31 cellular contexts compared by ENCODE assay signal in the genomic region with DNA sequence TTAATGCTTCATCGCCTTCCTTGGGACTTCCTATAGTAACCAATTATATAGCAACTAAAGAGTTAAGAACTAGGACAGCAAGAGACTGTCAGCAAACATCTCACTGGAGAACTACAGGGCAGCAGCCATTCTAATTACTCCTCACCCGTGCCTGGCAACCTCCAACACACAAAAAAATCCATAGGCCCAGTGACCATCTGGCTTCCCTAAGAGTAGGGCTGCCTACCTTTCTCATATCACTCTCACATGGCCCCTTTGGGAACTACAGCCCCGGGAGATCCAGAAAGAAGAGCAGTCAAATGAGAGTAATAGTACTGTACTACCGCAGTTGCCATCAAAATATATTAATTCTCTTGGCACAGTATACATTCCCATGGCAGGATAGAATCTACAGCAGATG. TPM values are rescaled to one million over a fixed set of nuclear protein-coding genes. Genes with fewer than 3 reads are reported as not detected.
DNase-seq lines count a peak whose midpoint lies in the region; ATAC-seq, FAIRE-seq and TF ChIP-seq lines count a peak whose summit lies in the region.
"Had no signal": no experiment of that assay in that cellular context is flagged by ENCODE, and none has a peak within 500 bp of the region (broad histone marks: within the 10 kb centered on the region; RNA-seq: fewer than 3 reads in every experiment).

No MANE protein-coding gene starts in this region.

- H3K36me3 ChIP-seq in endodermal cell (ENCODE audit: control insufficient read depth, insufficient read depth, low read length) (peaks cover 21% of the 10 kb centered on the region), small intestine (ENCODE audit: control insufficient read depth in 2 of 2, insufficient read depth in 2 of 2, low read length in 2 of 2) (no peaks in the 10 kb centered on the region)
- H3K36me3 ChIP-seq: breast epithelium, ovary, tibial artery had no signal

- TF ChIP-seq CTCF in endodermal cell (conservative IDR thresholded peaks at IDR 0.05) (peak; percentile 10), osteocyte (IDR thresholded peaks at IDR 0.05) (no peak)

- no peak overlapping the region for H3K27ac Mint-ChIP-seq in endodermal cell
- no peak overlapping the region for H3K27ac Mint-ChIP-seq in osteocyte (ENCODE audit: unreplicated experiment)
- H3K27ac Mint-ChIP-seq: activated B cell treated with CpG ODN at 0.5 μM for 24 hours; activated CD4-positive, alpha-beta T cell treated with anti-CD3 and anti-CD28 coated beads, Interleukin-2, amount 10 ng/mL, durations not matched to agents 7 days and 5 days; activated naive CD8-positive, alpha-beta T cell; activated T-cell treated with anti-CD3 and anti-CD28 coated beads, Interleukin-2, amount 50 U/mL, for 24 hours had no signal

- no peak overlapping the region for H3K9ac ChIP-seq in endodermal cell (ENCODE audit: extremely low read depth, low read length, poor library complexity, severe bottlenecking)

- peaks cover 15% of the 10 kb centered on the region for H3K4me1 Mint-ChIP-seq in endodermal cell
- H3K4me1 Mint-ChIP-seq in osteocyte (ENCODE audit: unreplicated experiment): peaks cover 21% of the 10 kb centered on the region

- in situ Hi-C loops in KBM-7 (cut with MboI; ENCODE audit: low pct_unique_long_range_greater_than_20kb, low sequenced_read_pairs): no loop called here

- WGBS in endodermal cell (ENCODE audit: insufficient coverage in 1 of 2, insufficient read length in 1 of 2), 2 experiments: 80 to 90% methylated on average over 1 to 4 of the region's 4 CpGs
- 70 to 73% (median 71%) methylated on average over 4 of the region's 4 CpGs for WGBS in small intestine, 3 donors

- peak; percentile 14 for DNase-seq in KBM-7
- DNase-seq in NCI-H446 treated with DMSO at 0.1 percent for 48 hours (lab: John Stamatoyannopoulos, UW): peak; percentile 81
- DNase-seq in endodermal cell: no peak
- DNase-seq in small intestine: peak; percentile 15
- DNase-seq in pons (ENCODE audit: low spot score): no peak
- DNase-seq in osteocyte (ENCODE audit: extremely low spot score, unreplicated experiment): no peak
- DNase-seq: activated B cell treated with CpG ODN at 0.5 μM for 24 hours; activated CD4-positive, alpha-beta T cell treated with anti-CD3 and anti-CD28 coated beads, Interleukin-2, amount 10 ng/mL, durations not matched to agents 7 days and 5 days; activated effector memory CD4-positive, alpha-beta T cell treated with anti-CD3 and anti-CD28 coated beads, Interleukin-2, amount 50 U/mL, for 16 hours; activated T-cell treated with anti-CD3 and anti-CD28 coated beads, Interleukin-2, amount 50 U/mL, for 24 hours; C1 segment of cervical spinal cord; COR-L47; dorsolateral prefrontal cortex; lower lobe of right lung; naive thymus-derived CD8-positive, alpha-beta T cell; NCI-H146; NCI-H226; ovary; SJCRH30; spleen; stimulated activated CD4-positive, alpha-beta T cell treated with anti-CD3 and anti-CD28 coated beads, Interleukin-2, amount 100 ng/mL, for 24 hours; stimulated activated CD8-positive, alpha-beta memory T cell treated with anti-CD3 and anti-CD28 coated beads, Interleukin-4, amount 100 ng/mL, for 48 hours; T1000; tibial artery had no signal

- H3K4me3 ChIP-seq in endodermal cell (ENCODE audit: low read length) (no peak overlapping the region), small intestine (ENCODE audit: low read depth in 1 of 2, low read length in 2 of 2) (no peak overlapping the region)
- H3K4me3 ChIP-seq: breast epithelium, dorsolateral prefrontal cortex, lower lobe of right lung, ovary, right atrium auricular region, SJCRH30, spleen, tibial artery had no signal

- FAIRE-seq in small intestine (lab: Jason Lieb, UNC): no peak
- FAIRE-seq: frontal cortex, GM12892, H54 had no signal

- no peaks in the 10 kb centered on the region for H3K4me1 ChIP-seq in endodermal cell (ENCODE audit: control insufficient read depth, insufficient read depth, low read length)
- peaks cover 4 to 7% of the 10 kb centered on the region in 2 donors for H3K4me1 ChIP-seq in small intestine (ENCODE audit: control insufficient read depth in 2 of 2, insufficient read depth in 1 of 2, low read depth in 1 of 2, low read length in 1 of 2)

- H3K36me3 Mint-ChIP-seq in endodermal cell (ENCODE audit: low read depth) (peaks cover 15% of the 10 kb centered on the region), osteocyte (ENCODE audit: unreplicated experiment) (peaks cover 9% of the 10 kb centered on the region)

- H3K27ac ChIP-seq in endodermal cell (ENCODE audit: low read depth, low read length) (no peak overlapping the region), small intestine (ENCODE audit: low read depth in 1 of 2, low read length in 1 of 2) (no peak overlapping the region)
- H3K27ac ChIP-seq: breast epithelium, dorsolateral prefrontal cortex, lower lobe of right lung, ovary, right atrium auricular region, SJCRH30, spleen, tibial artery had no signal

- ATAC-seq in HG03565 (IDR thresholded peaks at IDR 0.05; ENCODE audit: unreplicated experiment): no peak
- ATAC-seq: lower lobe of right lung; naive thymus-derived CD8-positive, alpha-beta T cell had no signal

- H3K9me3 ChIP-seq in endodermal cell (ENCODE audit: control insufficient read depth, low read length): no peaks in the 10 kb centered on the region
- H3K9me3 ChIP-seq in small intestine (ENCODE audit: control insufficient read depth, low read depth): no peaks in the 10 kb centered on the region
- H3K9me3 ChIP-seq: breast epithelium, lower lobe of right lung, ovary, right atrium auricular region, SJCRH30, spleen, tibial artery had no signal

- no peaks in the 10 kb centered on the region for H3K27me3 Mint-ChIP-seq in endodermal cell (ENCODE audit: insufficient read depth)
- no peaks in the 10 kb centered on the region for H3K27me3 Mint-ChIP-seq in osteocyte (ENCODE audit: unreplicated experiment)
- H3K27me3 Mint-ChIP-seq: activated B cell treated with CpG ODN at 0.5 μM for 24 hours; activated CD4-positive, alpha-beta T cell treated with anti-CD3 and anti-CD28 coated beads, Interleukin-2, amount 10 ng/mL, durations not matched to agents 7 days and 5 days; activated naive CD8-positive, alpha-beta T cell; activated T-cell treated with anti-CD3 and anti-CD28 coated beads, Interleukin-2, amount 50 U/mL, for 24 hours; naive thymus-derived CD8-positive, alpha-beta T cell had no signal

- H3K4me3 Mint-ChIP-seq in endodermal cell (no peak overlapping the region), osteocyte (ENCODE audit: unreplicated experiment) (no peak overlapping the region)
- H3K4me3 Mint-ChIP-seq: activated B cell treated with CpG ODN at 0.5 μM for 24 hours; activated CD4-positive, alpha-beta T cell treated with anti-CD3 and anti-CD28 coated beads, Interleukin-2, amount 10 ng/mL, durations not matched to agents 7 days and 5 days; activated naive CD8-positive, alpha-beta T cell; activated T-cell treated with anti-CD3 and anti-CD28 coated beads, Interleukin-2, amount 50 U/mL, for 24 hours; naive thymus-derived CD8-positive, alpha-beta T cell had no signal

- H3K9me3 Mint-ChIP-seq in endodermal cell (no peaks in the 10 kb centered on the region), osteocyte (ENCODE audit: unreplicated experiment) (no peaks in the 10 kb centered on the region)
- H3K9me3 Mint-ChIP-seq: activated B cell treated with CpG ODN at 0.5 μM for 24 hours; activated CD4-positive, alpha-beta T cell treated with anti-CD3 and anti-CD28 coated beads, Interleukin-2, amount 10 ng/mL, durations not matched to agents 7 days and 5 days; activated T-cell treated with anti-CD3 and anti-CD28 coated beads, Interleukin-2, amount 50 U/mL, for 24 hours; naive thymus-derived CD8-positive, alpha-beta T cell had no signal

- H3K27me3 ChIP-seq in endodermal cell (ENCODE audit: control insufficient read depth, insufficient read depth, low read length, poor library complexity, severe bottlenecking) (no peaks in the 10 kb centered on the region), small intestine (ENCODE audit: control insufficient read depth in 2 of 2, insufficient read depth in 2 of 2, low read length in 2 of 2) (no peaks in the 10 kb centered on the region)
- H3K27me3 ChIP-seq: breast epithelium, dorsolateral prefrontal cortex, ovary, right atrium auricular region, SJCRH30, spleen, tibial artery had no signal

RNA-seq across cellular contexts. Expression of a gene that starts 5.7 kb away (rescaled TPM):
- total RNA-seq in endodermal cell: 10 to 100 TPM; 24.0 to 26.3 TPM
- polyA plus RNA-seq in endodermal cell (2013, experiment 1 of 2): 30.1 TPM
- 25.0 TPM for polyA plus RNA-seq in endodermal cell (2013, experiment 2 of 2)
- 1 to 10 TPM; 5.6 to 9.2 (median 5.7) TPM for polyA plus RNA-seq in small intestine
- total RNA-seq in osteocyte: 27.7 TPM in 2 replicates

RNA-seq across cellular contexts. Expression of a gene that starts 21.4 kb away (rescaled TPM):
- total RNA-seq in endodermal cell (10 to 100 TPM; 66.7 to 67.6 TPM), osteocyte (26.9 and 31.6 TPM in 2 replicates)
- 31.1 TPM for polyA plus RNA-seq in endodermal cell (2013, experiment 1 of 2)
- polyA plus RNA-seq in endodermal cell (2013, experiment 2 of 2): 26.1 TPM
- 10 to 100 TPM; 11.9 to 38.8 (median 17.4) TPM for polyA plus RNA-seq in small intestine

RNA-seq across cellular contexts. Expression of a gene that starts 52.7 kb away (rescaled TPM):
- 10 to 100 TPM in 1 of 2 donors, 1 to 10 TPM in 1; 9.3 to 11.6 TPM for total RNA-seq in endodermal cell
- 9.6 TPM for polyA plus RNA-seq in endodermal cell (2013, experiment 1 of 2)
- 8.2 TPM for polyA plus RNA-seq in endodermal cell (2013, experiment 2 of 2)
- 1 to 10 TPM; 4.5 to 6.0 (median 5.1) TPM for polyA plus RNA-seq in small intestine
- total RNA-seq in osteocyte: 9.7 and 10.8 TPM in 2 replicates

Comparison
In these comparisons a context has a peak if more than half of its experiments do, and no peak if none do; other contexts are left out.
1. DNase-seq: peak in KBM-7 (single experiment), NCI-H446 treated with DMSO at 0.1 percent for 48 hours (single experiment) and small intestine (single experiment); none in endodermal cell (single experiment), pons (single experiment) and osteocyte (single experiment).